In the genomic region with DNA sequence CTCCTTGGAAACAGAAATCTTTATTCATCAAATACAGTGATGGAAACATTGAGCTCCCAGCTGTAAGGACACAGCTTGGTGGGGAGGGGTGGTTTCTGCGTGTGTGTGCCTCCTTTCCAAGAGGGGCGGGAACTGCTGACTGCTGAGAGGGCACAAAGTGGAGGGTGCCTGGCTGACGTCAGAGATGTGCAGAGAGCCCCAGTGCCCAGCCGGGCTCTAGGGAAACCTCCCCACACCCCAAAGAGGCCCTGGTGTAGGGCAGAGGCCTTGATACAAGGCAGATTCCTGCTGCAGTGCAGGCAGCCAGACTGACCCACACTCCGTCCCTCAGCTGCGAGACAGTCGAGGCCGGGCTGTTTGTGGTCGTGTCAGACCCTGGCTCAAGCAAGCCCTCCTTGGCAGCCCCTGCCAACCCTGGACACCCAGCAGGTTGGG, we compare ENCODE assay signal across 1 cellular context.
TF ChIP-seq lines count a peak whose summit lies in the region.

No MANE protein-coding gene starts in this region.

TF ChIP-seq in SK-N-SH treated with all-trans-retinoic acid at 6 μM for 48 hours, 23 proteins besides CTCF, POLR2A, EP300 and RAD21 (continued from another document):
- no peak for TF ChIP-seq CSRNP3 (CRISPR knock-in tag; IDR thresholded peaks at IDR 0.05)
- TF ChIP-seq RARB (CRISPR knock-in tag; IDR thresholded peaks at IDR 0.05), result no peak
- no peak for TF ChIP-seq CSDC2 (CRISPR knock-in tag; IDR thresholded peaks at IDR 0.05)
- TF ChIP-seq OSR1 (CRISPR knock-in tag; IDR thresholded peaks at IDR 0.05), result no peak
- TF ChIP-seq BACH2 (CRISPR knock-in tag; IDR thresholded peaks at IDR 0.05; ENCODE audit: borderline replicate concordance), result no peak
- no peak for TF ChIP-seq ZC3H10 (CRISPR knock-in tag; IDR thresholded peaks at IDR 0.05)
- TF ChIP-seq ARNTL (CRISPR knock-in tag; IDR thresholded peaks at IDR 0.05; ENCODE audit: borderline replicate concordance, low read depth), result no peak
- TF ChIP-seq TCF4 (CRISPR knock-in tag; IDR thresholded peaks at IDR 0.05; ENCODE audit: borderline replicate concordance), result no peak
